ENCODE assay signal across 23 cellular contexts in the genomic region with DNA sequence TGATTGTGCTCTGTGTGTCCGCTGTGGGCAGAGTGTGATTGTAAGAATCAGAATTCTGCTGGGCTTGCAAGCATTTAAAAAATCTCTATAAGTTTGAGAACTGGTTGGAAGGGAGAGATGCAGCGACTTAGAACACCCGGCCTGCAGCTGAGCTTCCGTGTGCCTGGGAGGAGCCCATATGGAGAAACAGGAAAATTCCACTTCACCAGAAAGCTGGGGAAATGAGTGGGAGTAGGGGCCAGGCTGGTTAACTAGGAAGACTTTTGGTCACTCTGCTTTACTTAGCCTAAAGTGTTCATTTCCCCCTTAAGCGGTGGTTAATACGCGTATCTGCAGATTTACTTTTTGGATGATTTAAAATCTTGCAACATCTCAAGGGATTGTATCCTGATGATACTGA.
A peak's percentile ranks its signal among the peaks of the same experiment; 100 is the strongest.
DNase-seq lines count a peak whose midpoint lies in the region; ATAC-seq, FAIRE-seq and TF ChIP-seq lines count a peak whose summit lies in the region.
"Had no signal": no experiment of that assay in that cellular context is flagged by ENCODE, and none has a peak within 500 bp of the region (broad histone marks: within the 10 kb centered on the region; RNA-seq: fewer than 3 reads in every experiment).

No MANE protein-coding gene starts in this region.

- H3K4me3 Mint-ChIP-seq in endodermal cell, result no peak overlapping the region
- no peak overlapping the region for H3K4me3 Mint-ChIP-seq in activated T-helper 17 cell treated with anti-CD3 and anti-CD28 coated beads, Interleukin-2, amount 50 U/mL, for 72 hours
- H3K4me3 Mint-ChIP-seq: activated CD8-positive, alpha-beta T cell treated with anti-CD3 and anti-CD28 coated beads, Interleukin-2, amount 10 ng/mL, durations not matched to agents 7 days and 5 days; activated naive CD4-positive, alpha-beta T cell treated with anti-CD3 and anti-CD28 coated beads, Interleukin-2, amount 50 U/mL, for 24 hours; naive thymus-derived CD8-positive, alpha-beta T cell had no signal

- H3K27me3 ChIP-seq in liver (ENCODE audit: control insufficient read depth in 4 of 4, insufficient read depth in 4 of 4, low read length in 3 of 4) (no peaks in the 10 kb centered on the region), HepG2 (ENCODE audit: control insufficient read depth in 1 of 2, insufficient read depth in 2 of 2, low read length in 2 of 2) (no peaks in the 10 kb centered on the region), endodermal cell (ENCODE audit: control insufficient read depth, insufficient read depth, low read length, poor library complexity, severe bottlenecking) (no peaks in the 10 kb centered on the region), trophoblast cell (ENCODE audit: insufficient read depth, low read length) (no peaks in the 10 kb centered on the region)
- H3K27me3 ChIP-seq: foreskin keratinocyte, SJSA1 had no signal

- H3K14ac ChIP-seq in trophoblast cell (ENCODE audit: low read length), result no peak overlapping the region

- H3K4me2 ChIP-seq in HepG2 (ENCODE audit: low read depth, low read length) (no peak overlapping the region), trophoblast cell (ENCODE audit: low read length) (no peak overlapping the region)

- no peak for FAIRE-seq in HepG2 (lab: Jason Lieb, UNC)

- peaks cover 49% of the 10 kb centered on the region for H3K4me1 Mint-ChIP-seq in endodermal cell
- peaks cover 3% of the 10 kb centered on the region for H3K4me1 Mint-ChIP-seq in activated T-helper 17 cell treated with anti-CD3 and anti-CD28 coated beads, Interleukin-2, amount 50 U/mL, for 72 hours
- H3K4me1 Mint-ChIP-seq: activated naive CD4-positive, alpha-beta T cell treated with anti-CD3 and anti-CD28 coated beads, Interleukin-2, amount 50 U/mL, for 24 hours had no signal

- ATAC-seq in HepG2, result no peak
- ATAC-seq in activated T-helper 17 cell treated with anti-CD3 and anti-CD28 coated beads, Interleukin-2, amount 50 U/mL, for 72 hours (replicated peaks), result no peak
- ATAC-seq: activated CD8-positive, alpha-beta T cell treated with anti-CD3 and anti-CD28 coated beads, Interleukin-2, amount 10 ng/mL, durations not matched to agents 7 days and 5 days; foreskin keratinocyte; naive thymus-derived CD8-positive, alpha-beta T cell had no signal

- no peak for TF ChIP-seq RAD21 in liver (IDR thresholded peaks at IDR 0.05)
- TF ChIP-seq RAD21 in HepG2 (CRISPR knock-in tag; IDR thresholded peaks at IDR 0.05), result no peak

- peak overlapping the region; percentile 78 for H3K4ac ChIP-seq in trophoblast cell (ENCODE audit: low read depth, low read length)

- intact Hi-C loops in HepG2 (cut with micrococcal nuclease; ENCODE audit: unreplicated experiment), result no loop called here

- in situ Hi-C loops in HepG2 (cut with HindIII; ENCODE audit: extremely low pct_ligation_motif_present, low pct_unique_long_range_greater_than_20kb), result no loop called here

- H2BK12ac ChIP-seq in trophoblast cell (ENCODE audit: low read length), result no peak overlapping the region

- H3K27ac ChIP-seq in liver (ENCODE audit: low read depth in 1 of 2, low read length in 2 of 2), result peak overlapping the region; percentile 74 to 97
- no peak overlapping the region for H3K27ac ChIP-seq in HepG2 (ENCODE audit: extremely low read length, insufficient read depth, low read length)
- H3K27ac ChIP-seq in endodermal cell (ENCODE audit: low read depth, low read length), result no peak overlapping the region
- no peak overlapping the region for H3K27ac ChIP-seq in trophoblast cell (ENCODE audit: low read depth, low read length)
- H3K27ac ChIP-seq: foreskin keratinocyte, SJSA1 had no signal

- H2BK5ac ChIP-seq in trophoblast cell (ENCODE audit: low read depth, low read length, poor library complexity), result no peak overlapping the region

- 74% methylated on average over 7 of the region's 7 CpGs for WGBS in liver
- WGBS in HepG2 (ENCODE audit: low lambda C conversion rate), result 98% methylated on average over 7 of the region's 7 CpGs
- 95 to 100% methylated on average over 3 to 7 of the region's 7 CpGs for WGBS in endodermal cell (ENCODE audit: insufficient coverage in 1 of 2, insufficient read length in 1 of 2), 2 experiments
- no CpG with 5 or more reads among the region's 7 CpGs for WGBS in trophoblast cell (ENCODE audit: extremely low coverage, insufficient coverage, insufficient read length)

- H3K79me1 ChIP-seq in trophoblast cell (ENCODE audit: low read length), result peaks cover 20% of the 10 kb centered on the region

- TF ChIP-seq POLR2A in HepG2 (IDR thresholded peaks at IDR 0.05; ENCODE audit: insufficient read depth in 1 of 2, low read depth in 2 of 2, low read length in 2 of 2), result no peak

- BruUV-seq in HepG2 (replicated peaks; lab: Mats Ljungman, UMichigan), result no TSS peak

- H3K27me3 Mint-ChIP-seq in endodermal cell (ENCODE audit: insufficient read depth), result no peaks in the 10 kb centered on the region
- peaks cover 12% of the 10 kb centered on the region for H3K27me3 Mint-ChIP-seq in activated T-helper 17 cell treated with anti-CD3 and anti-CD28 coated beads, Interleukin-2, amount 50 U/mL, for 72 hours

- H3K79me2 ChIP-seq in HepG2 (ENCODE audit: insufficient read depth, low read length) (peaks cover 84% of the 10 kb centered on the region), trophoblast cell (ENCODE audit: control insufficient read depth, insufficient read depth, low read length, poor library complexity) (peaks cover 12% of the 10 kb centered on the region)

- H3K4me1 ChIP-seq in liver (ENCODE audit: control insufficient read depth in 4 of 4, insufficient read depth in 4 of 4, low read length in 3 of 4) (peaks cover 19 to 62% (median 52%) of the 10 kb centered on the region in 4 donors), HepG2 (ENCODE audit: insufficient read depth, low read length) (peaks cover 73% of the 10 kb centered on the region), endodermal cell (ENCODE audit: control insufficient read depth, insufficient read depth, low read length) (peaks cover 17% of the 10 kb centered on the region), trophoblast cell (ENCODE audit: control insufficient read depth in 1 of 2, insufficient read depth in 2 of 2, low read length in 2 of 2) (peaks cover 35 to 37% of the 10 kb centered on the region in 2 experiments)
- H3K4me1 ChIP-seq: foreskin keratinocyte had no signal

- no peak for TF ChIP-seq EP300 in HepG2 (IDR thresholded peaks at IDR 0.05; ENCODE audit: low read depth in 2 of 2, low read length in 2 of 2)
- TF ChIP-seq EP300 in HepG2 (CRISPR knock-in tag; IDR thresholded peaks at IDR 0.05; ENCODE audit: borderline replicate concordance), result no peak

- H4K12ac ChIP-seq in trophoblast cell (ENCODE audit: low read depth, low read length), result no peak overlapping the region

- TF ChIP-seq CTCF in liver (IDR thresholded peaks at IDR 0.05; ENCODE audit: low read depth, low read length, missing input control), result no peak
- TF ChIP-seq CTCF in HepG2 (CRISPR knock-in tag; IDR thresholded peaks at IDR 0.05), result no peak
- TF ChIP-seq CTCF in endodermal cell (conservative IDR thresholded peaks at IDR 0.05), result no peak

- no peaks in the 10 kb centered on the region for H3K9me3 Mint-ChIP-seq in endodermal cell
- no peaks in the 10 kb centered on the region for H3K9me3 Mint-ChIP-seq in activated T-helper 17 cell treated with anti-CD3 and anti-CD28 coated beads, Interleukin-2, amount 50 U/mL, for 72 hours
- H3K9me3 Mint-ChIP-seq: activated naive CD4-positive, alpha-beta T cell treated with anti-CD3 and anti-CD28 coated beads, Interleukin-2, amount 50 U/mL, for 24 hours; naive thymus-derived CD8-positive, alpha-beta T cell had no signal

- H3K27ac Mint-ChIP-seq in endodermal cell, result peak overlapping the region; percentile 31
- H3K27ac Mint-ChIP-seq in activated T-helper 17 cell treated with anti-CD3 and anti-CD28 coated beads, Interleukin-2, amount 50 U/mL, for 72 hours, result no peak overlapping the region
- H3K27ac Mint-ChIP-seq: activated CD8-positive, alpha-beta T cell treated with anti-CD3 and anti-CD28 coated beads, Interleukin-2, amount 10 ng/mL, durations not matched to agents 7 days and 5 days; activated naive CD4-positive, alpha-beta T cell treated with anti-CD3 and anti-CD28 coated beads, Interleukin-2, amount 50 U/mL, for 24 hours had no signal

- H2AFZ ChIP-seq in HepG2 (ENCODE audit: low read length), result no peak overlapping the region
- H2AFZ ChIP-seq in trophoblast cell (ENCODE audit: insufficient read depth, low read length, poor library complexity), result no peak overlapping the region

- no peak for DNase-seq in HepG2 (ENCODE audit: low spot score)
- no peak for DNase-seq in endodermal cell
- peak; percentile 21 to 41 for DNase-seq in trophoblast cell
- no peak for DNase-seq in LoVo (ENCODE audit: low spot score)
- DNase-seq in HuH-7 (ENCODE audit: low spot score), result no peak
- DNase-seq: activated CD4-positive, alpha-beta T cell treated with anti-CD3 and anti-CD28 coated beads for 4 hours; activated CD8-positive, alpha-beta T cell treated with anti-CD3 and anti-CD28 coated beads, Interleukin-2, amount 10 ng/mL, durations not matched to agents 7 days and 5 days; cortex of kidney; foreskin keratinocyte; IMR-90; islet precursor cell; naive thymus-derived CD8-positive, alpha-beta T cell; NCI-H1436 treated with DMSO at 0.1 percent for 48 hours; NCI-H446; NCI-H774; occipital lobe; stimulated activated naive CD4-positive, alpha-beta T cell treated with Interleukin-2 at 50 U/mL for 16 hours; T-helper 9 cell had no signal

- H3K9me3 ChIP-seq in liver (ENCODE audit: control insufficient read depth in 4 of 4, low read length in 3 of 4) (no peaks in the 10 kb centered on the region), HepG2 (ENCODE audit: low read length) (no peaks in the 10 kb centered on the region), endodermal cell (ENCODE audit: control insufficient read depth, low read length) (no peaks in the 10 kb centered on the region), trophoblast cell (ENCODE audit: insufficient read depth, low read depth, low read length) (no peaks in the 10 kb centered on the region)
- H3K9me3 ChIP-seq: SJSA1 had no signal

- peaks cover 32% of the 10 kb centered on the region for H3K36me3 Mint-ChIP-seq in endodermal cell (ENCODE audit: low read depth)
- no peaks in the 10 kb centered on the region for H3K36me3 Mint-ChIP-seq in activated T-helper 17 cell treated with anti-CD3 and anti-CD28 coated beads, Interleukin-2, amount 50 U/mL, for 72 hours (ENCODE audit: low read depth)

- CTCF ChIA-PET in HepG2 (lab: Yijun Ruan, JAX; ENCODE audit: low intra/inter-chr PET ratio, low total read pairs), result no interaction called here

- H3K4me3 ChIP-seq in liver (ENCODE audit: low read depth in 1 of 3, low read length in 3 of 3) (no peak overlapping the region), HepG2 (replicated peaks in 1 of 3; ENCODE audit: insufficient read depth in 1 of 3, low read depth in 2 of 3, low read length in 3 of 3) (no peak overlapping the region), endodermal cell (ENCODE audit: low read length) (no peak overlapping the region), trophoblast cell (ENCODE audit: low read depth, low read length) (no peak overlapping the region)
- H3K4me3 ChIP-seq: SJSA1, skin epidermis had no signal

- H3K36me3 ChIP-seq in liver (ENCODE audit: control insufficient read depth in 4 of 4, insufficient read depth in 3 of 4, low read depth in 1 of 4, low read length in 3 of 4) (no peaks in the 10 kb centered on the region), HepG2 (replicated peaks in 1 of 2; ENCODE audit: control insufficient read depth in 1 of 2, insufficient read depth in 2 of 2, low read length in 2 of 2) (peaks cover 4 to 8% of the 10 kb centered on the region in 2 experiments; a peak in 3 of 5 replicates), endodermal cell (ENCODE audit: control insufficient read depth, insufficient read depth, low read length) (peaks cover 31% of the 10 kb centered on the region), trophoblast cell (ENCODE audit: control insufficient read depth in 1 of 2, insufficient read depth in 2 of 2, low read length in 2 of 2) (peaks cover 0 to 2% of the 10 kb centered on the region in 2 experiments)

- H2AK5ac ChIP-seq in trophoblast cell (ENCODE audit: low read length), result no peak overlapping the region

- H4K91ac ChIP-seq in trophoblast cell (ENCODE audit: low read depth, low read length), result no peak overlapping the region

- no peak overlapping the region for H2BK120ac ChIP-seq in trophoblast cell (ENCODE audit: insufficient read depth, low read length, poor library complexity)

- no peak overlapping the region for H3K18ac ChIP-seq in trophoblast cell (ENCODE audit: low read length)

- H3K23ac ChIP-seq in trophoblast cell (ENCODE audit: low read length), result no peak overlapping the region

- POLR2A ChIA-PET in HepG2 (lab: Yijun Ruan, JAX), result no interaction called here

- no peak overlapping the region for H4K8ac ChIP-seq in trophoblast cell (ENCODE audit: low read depth, low read length)

- H3K9ac ChIP-seq in liver (ENCODE audit: low read depth in 1 of 2, low read length in 2 of 2), result peak overlapping the region in 1 of 2 donors; percentile 41
- H3K9ac ChIP-seq in HepG2 (ENCODE audit: insufficient read depth, low read depth, low read length), result no peak overlapping the region
- no peak overlapping the region for H3K9ac ChIP-seq in endodermal cell (ENCODE audit: extremely low read depth, low read length, poor library complexity, severe bottlenecking)
- H3K9ac ChIP-seq in trophoblast cell (ENCODE audit: low read length), result no peak overlapping the region

- peaks cover 92% of the 10 kb centered on the region for H4K20me1 ChIP-seq in HepG2 (ENCODE audit: insufficient read depth, low read length)

Comparison
In these comparisons a context has a peak if more than half of its experiments do, and no peak if none do; other contexts are left out.
1. H3K27ac ChIP-seq: peak in liver (2 of 2); none in HepG2 (single experiment), endodermal cell (single experiment) and trophoblast cell (single experiment).
2. DNase-seq: peak in trophoblast cell (2 of 2); none in HepG2 (single experiment), endodermal cell (single experiment), LoVo (single experiment) and HuH-7 (single experiment).